12 cellular contexts compared by ENCODE assay signal in genomic region chr15:60568883-60569495, GRCh38.
DNase-seq lines count a peak whose midpoint lies in the region; ATAC-seq and TF ChIP-seq lines count a peak whose summit lies in the region.
"Had no signal": no experiment of that assay in that cellular context is flagged by ENCODE, and none has a peak within 500 bp of the region (broad histone marks: within the 10 kb centered on the region; RNA-seq: fewer than 3 reads in every experiment).

No MANE protein-coding gene starts in this region.

- H3K4me1 Mint-ChIP-seq in CD8-positive, alpha-beta T cell (ENCODE audit: low read depth), result peaks cover 93% of the 10 kb centered on the region
- H3K4me1 Mint-ChIP-seq in GM23338, result peaks cover 37% of the 10 kb centered on the region
- peaks cover 87% of the 10 kb centered on the region for H3K4me1 Mint-ChIP-seq in activated CD8-positive, alpha-beta T cell treated with anti-CD3 and anti-CD28 coated beads, Interleukin-2, amount 10 ng/mL, durations not matched to agents 7 days and 5 days (ENCODE audit: low read depth)
- peaks cover 53 to 97% (median 93%) of the 10 kb centered on the region in 4 donors for H3K4me1 Mint-ChIP-seq in naive thymus-derived CD8-positive, alpha-beta T cell

- WGBS in suprapubic skin, result 85% methylated on average over 5 of the region's 5 CpGs

- no peak for ATAC-seq in CD8-positive, alpha-beta T cell
- ATAC-seq in GM23338, result peak; percentile 10; the same call in 1 of the 3 replicates
- ATAC-seq in activated CD8-positive, alpha-beta T cell treated with anti-CD3 and anti-CD28 coated beads, Interleukin-2, amount 10 ng/mL, durations not matched to agents 7 days and 5 days, result peak; percentile 32
- ATAC-seq in naive thymus-derived CD8-positive, alpha-beta T cell, result no peak
- ATAC-seq in GM21515 (IDR thresholded peaks at IDR 0.05; ENCODE audit: unreplicated experiment), result no peak
- ATAC-seq: heart left ventricle had no signal

- peak overlapping the region; percentile 9 for H3K4me3 ChIP-seq in CD8-positive, alpha-beta T cell (ENCODE audit: low read depth, low read length)
- H3K4me3 ChIP-seq in GM23338 (no peak overlapping the region), suprapubic skin (no peak overlapping the region)
- H3K4me3 ChIP-seq: BLaER1, heart left ventricle, SJSA1 had no signal

- H3K79me2 ChIP-seq in GM23338 (replicated peaks; ENCODE audit: insufficient read depth), result 0 out of 2 replicates have a peak, but pooled peaks cover 3% of the 10 kb centered on the region

- no peaks in the 10 kb centered on the region for H3K9me3 ChIP-seq in CD8-positive, alpha-beta T cell (ENCODE audit: low read length)
- H3K9me3 ChIP-seq in suprapubic skin, result no peaks in the 10 kb centered on the region
- H3K9me3 ChIP-seq: BLaER1, heart left ventricle, SJSA1 had no signal

- no peaks in the 10 kb centered on the region for H3K27me3 ChIP-seq in CD8-positive, alpha-beta T cell (ENCODE audit: insufficient read depth, low read length)
- no peaks in the 10 kb centered on the region for H3K27me3 ChIP-seq in GM23338 (ENCODE audit: insufficient read depth)
- no peaks in the 10 kb centered on the region for H3K27me3 ChIP-seq in suprapubic skin
- H3K27me3 ChIP-seq: BLaER1, heart left ventricle had no signal

- no peak for TF ChIP-seq EP300 in suprapubic skin (IDR thresholded peaks at IDR 0.05)

- H3K9me3 Mint-ChIP-seq in CD8-positive, alpha-beta T cell, result no peaks in the 10 kb centered on the region
- no peaks in the 10 kb centered on the region for H3K9me3 Mint-ChIP-seq in GM23338
- no peaks in the 10 kb centered on the region for H3K9me3 Mint-ChIP-seq in activated CD8-positive, alpha-beta T cell treated with anti-CD3 and anti-CD28 coated beads, Interleukin-2, amount 10 ng/mL, durations not matched to agents 7 days and 5 days (ENCODE audit: insufficient read depth)
- no peaks in the 10 kb centered on the region for H3K9me3 Mint-ChIP-seq in naive thymus-derived CD8-positive, alpha-beta T cell

- no peaks in the 10 kb centered on the region for H4K20me1 ChIP-seq in GM23338 (replicated peaks; ENCODE audit: insufficient read depth)
- H4K20me1 ChIP-seq: BLaER1 had no signal

- intact Hi-C loops in CD8-positive, alpha-beta T cell (cut with DNase I, micrococcal nuclease), result no loop called here
- intact Hi-C loops in posterior cingulate gyrus (cut with DNase I), result no loop called here

- no peak for DNase-seq in CD8-positive, alpha-beta T cell
- no peak for DNase-seq in GM23338 (ENCODE audit: low spot score)
- DNase-seq in activated CD8-positive, alpha-beta T cell treated with anti-CD3 and anti-CD28 coated beads, Interleukin-2, amount 10 ng/mL, durations not matched to agents 7 days and 5 days, result no peak
- no peak for DNase-seq in naive thymus-derived CD8-positive, alpha-beta T cell
- DNase-seq in posterior cingulate gyrus, result no peak
- DNase-seq in suprapubic skin (ENCODE audit: low spot score in 2 of 2), result no peak
- DNase-seq: cortex of kidney, heart left ventricle, NCI-H1092 had no signal

- no peaks in the 10 kb centered on the region for H3K36me3 ChIP-seq in CD8-positive, alpha-beta T cell (ENCODE audit: insufficient read depth, low read length)
- no peaks in the 10 kb centered on the region for H3K36me3 ChIP-seq in GM23338 (ENCODE audit: insufficient read depth)
- no peaks in the 10 kb centered on the region for H3K36me3 ChIP-seq in suprapubic skin
- H3K36me3 ChIP-seq: BLaER1, heart left ventricle, SJSA1 had no signal

- CTCF ChIA-PET in CD8-positive, alpha-beta T cell (lab: Charles Lee), result interaction anchor here (0.9 to 2.9 kb wide), 6 partner anchors 10 to 48 kb away, joined by 3 to 17 read pairs (median 4); no protein-coding TSS in a partner anchor
- CTCF ChIA-PET in activated CD8-positive, alpha-beta T cell treated with anti-CD3 and anti-CD28 coated beads, Interleukin-2, amount 10 ng/mL, durations not matched to agents 7 days and 5 days (lab: Charles Lee), result interaction anchor here (0.9 to 8.8 kb wide), 6 partner anchors 14 to 348 kb away, joined by 3 to 116 read pairs (median 19); no protein-coding TSS in a partner anchor

- H3F3A ChIP-seq in GM23338 (replicated peaks; ENCODE audit: low read depth), result no peaks in the 10 kb centered on the region

- peak overlapping the region; percentile 56 for H3K4me3 Mint-ChIP-seq in CD8-positive, alpha-beta T cell
- H3K4me3 Mint-ChIP-seq in GM23338, result no peak overlapping the region
- H3K4me3 Mint-ChIP-seq in activated CD8-positive, alpha-beta T cell treated with anti-CD3 and anti-CD28 coated beads, Interleukin-2, amount 10 ng/mL, durations not matched to agents 7 days and 5 days, result peak overlapping the region; percentile 19
- H3K4me3 Mint-ChIP-seq in naive thymus-derived CD8-positive, alpha-beta T cell, result peak overlapping the region; percentile 39 to 81 (median 68)

- peak overlapping the region; percentile 91 for H3K27ac Mint-ChIP-seq in CD8-positive, alpha-beta T cell
- peak overlapping the region; percentile 67 for H3K27ac Mint-ChIP-seq in GM23338
- peak overlapping the region; percentile 75 for H3K27ac Mint-ChIP-seq in activated CD8-positive, alpha-beta T cell treated with anti-CD3 and anti-CD28 coated beads, Interleukin-2, amount 10 ng/mL, durations not matched to agents 7 days and 5 days
- peak overlapping the region; percentile 86 to 95 (median 89) for H3K27ac Mint-ChIP-seq in naive thymus-derived CD8-positive, alpha-beta T cell

- TF ChIP-seq CTCF in CD8-positive, alpha-beta T cell (IDR thresholded peaks at IDR 0.05), result no peak
- peak in 1 of 2 experiments; percentile 17; a peak in 1 of 4 replicates for TF ChIP-seq CTCF in GM23338 (conservative IDR thresholded peaks at IDR 0.05; ENCODE audit: low read depth in 2 of 2)
- no peak for TF ChIP-seq CTCF in suprapubic skin (IDR thresholded peaks at IDR 0.05)

- no peaks in the 10 kb centered on the region for H3K9me2 ChIP-seq in GM23338 (ENCODE audit: insufficient read depth)

- no peak overlapping the region for H3K27ac ChIP-seq in CD8-positive, alpha-beta T cell (ENCODE audit: low read depth, low read length)
- H3K27ac ChIP-seq in GM23338 (ENCODE audit: low read depth) (peak overlapping the region; percentile 22), suprapubic skin (no peak overlapping the region)
- H3K27ac ChIP-seq: BLaER1, SJSA1 had no signal

- POLR2A ChIA-PET in CD8-positive, alpha-beta T cell (lab: Charles Lee), result interaction anchor here (0.6 to 4.0 kb wide), 7 partner anchors 14 to 347 kb away, joined by 3 to 23 read pairs (median 4); no protein-coding TSS in a partner anchor
- POLR2A ChIA-PET in activated CD8-positive, alpha-beta T cell treated with anti-CD3 and anti-CD28 coated beads, Interleukin-2, amount 10 ng/mL, durations not matched to agents 7 days and 5 days (lab: Charles Lee), result interaction anchor here (0.8 to 8.0 kb wide), 3 partner anchors 15 to 27 kb away, joined by 3 to 97 read pairs (median 4); no protein-coding TSS in a partner anchor
- POLR2A ChIA-PET in naive thymus-derived CD8-positive, alpha-beta T cell (lab: Charles Lee), result interaction anchor here (0.6 to 6.8 kb wide), 8 partner anchors 9 to 271 kb away, joined by 3 to 77 read pairs (median 4); no protein-coding TSS in a partner anchor

- TF ChIP-seq POLR2A in suprapubic skin (IDR thresholded peaks at IDR 0.05), result no peak

- H3K4me1 ChIP-seq in CD8-positive, alpha-beta T cell (ENCODE audit: insufficient read depth, low read length), result peaks cover 93% of the 10 kb centered on the region
- H3K4me1 ChIP-seq in GM23338 (ENCODE audit: insufficient read depth) (peaks cover 26% of the 10 kb centered on the region), suprapubic skin (peaks cover 4% of the 10 kb centered on the region)
- H3K4me1 ChIP-seq: SJSA1 had no signal

- H3K4me2 ChIP-seq in GM23338, result peak overlapping the region; percentile 29; the same call in 1 of the 2 replicates
- H3K4me2 ChIP-seq: BLaER1 had no signal

- H3K36me3 Mint-ChIP-seq in CD8-positive, alpha-beta T cell, result peaks cover 44% of the 10 kb centered on the region
- H3K36me3 Mint-ChIP-seq in GM23338 (ENCODE audit: low read depth), result no peaks in the 10 kb centered on the region
- H3K36me3 Mint-ChIP-seq in activated CD8-positive, alpha-beta T cell treated with anti-CD3 and anti-CD28 coated beads, Interleukin-2, amount 10 ng/mL, durations not matched to agents 7 days and 5 days (ENCODE audit: low read depth), result peaks cover 49% of the 10 kb centered on the region
- peaks cover 0 to 3% (median 0%) of the 10 kb centered on the region in 3 donors for H3K36me3 Mint-ChIP-seq in naive thymus-derived CD8-positive, alpha-beta T cell

- H2AFZ ChIP-seq in GM23338, result no peak overlapping the region

- H3K27me3 Mint-ChIP-seq in CD8-positive, alpha-beta T cell (ENCODE audit: low read depth), result no peaks in the 10 kb centered on the region
- no peaks in the 10 kb centered on the region for H3K27me3 Mint-ChIP-seq in GM23338 (ENCODE audit: insufficient read depth, low read depth, poor library complexity)
- H3K27me3 Mint-ChIP-seq in activated CD8-positive, alpha-beta T cell treated with anti-CD3 and anti-CD28 coated beads, Interleukin-2, amount 10 ng/mL, durations not matched to agents 7 days and 5 days (ENCODE audit: low read depth), result no peaks in the 10 kb centered on the region
- H3K27me3 Mint-ChIP-seq in naive thymus-derived CD8-positive, alpha-beta T cell, result no peaks in the 10 kb centered on the region

TF ChIP-seq in GM23338, 12 proteins besides CTCF, POLR2A, EP300 and RAD21:
- TF ChIP-seq POLR2AphosphoS5 (IDR thresholded peaks at IDR 0.05; ENCODE audit: low read depth), result no peak
TF ChIP-seq in GM23338: peak in this region for 0.

Comparison
In these comparisons a context has a peak if more than half of its experiments do, and no peak if none do; other contexts are left out.
1. ATAC-seq: peak in GM23338 (single experiment) and activated CD8-positive, alpha-beta T cell treated with anti-CD3 and anti-CD28 coated beads, Interleukin-2, amount 10 ng/mL, durations not matched to agents 7 days and 5 days (single experiment); none in CD8-positive, alpha-beta T cell (single experiment), naive thymus-derived CD8-positive, alpha-beta T cell (0 of 2) and GM21515 (single experiment).
2. Peak in every context shown above with its lines, with median percentiles within 50 percentile points of each other: H3K27ac Mint-ChIP-seq.